13 cellular contexts compared by ENCODE assay signal in the genomic region with DNA sequence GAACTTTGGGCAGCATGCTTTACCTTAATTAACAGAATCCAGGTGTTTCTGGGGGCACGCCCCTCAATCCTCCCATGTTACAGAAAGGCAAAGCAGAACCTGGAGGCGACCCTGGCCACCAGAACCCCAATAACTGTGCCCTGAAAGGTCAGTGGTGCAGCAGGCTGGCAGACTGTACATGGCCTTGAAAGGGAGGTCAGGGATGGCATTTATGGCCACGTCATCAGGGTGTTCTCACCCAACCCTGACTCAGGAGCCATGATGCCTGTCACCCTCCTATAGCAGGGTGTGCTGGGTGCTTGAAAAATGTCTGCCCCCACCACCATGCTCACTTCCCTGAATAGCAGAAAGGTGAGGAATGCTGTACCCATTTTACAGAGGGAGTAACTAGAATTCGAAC.
DNase-seq lines count a peak whose midpoint lies in the region; TF ChIP-seq lines count a peak whose summit lies in the region.
"Had no signal": no experiment of that assay in that cellular context is flagged by ENCODE, and none has a peak within 500 bp of the region (broad histone marks: within the 10 kb centered on the region; RNA-seq: fewer than 3 reads in every experiment).

No MANE protein-coding gene starts in this region.

- no peak for TF ChIP-seq EP300 in sigmoid colon (IDR thresholded peaks at IDR 0.05)

- intact Hi-C loops in sigmoid colon (cut with DNase I) = no loop called here

- TF ChIP-seq CTCF in endodermal cell (conservative IDR thresholded peaks at IDR 0.05) (no peak), sigmoid colon (IDR thresholded peaks at IDR 0.05) (no peak)

- no peaks in the 10 kb centered on the region for H3F3A ChIP-seq in GM23248 (ENCODE audit: insufficient read depth)

- no peaks in the 10 kb centered on the region for H3K9me2 ChIP-seq in GM23248 (ENCODE audit: insufficient read depth)

- no peaks in the 10 kb centered on the region for H3K79me2 ChIP-seq in GM23248 (ENCODE audit: insufficient read depth)

- TF ChIP-seq POLR2A in sigmoid colon (IDR thresholded peaks at IDR 0.05) = no peak

- H3K27me3 ChIP-seq in GM23248 (replicated peaks; ENCODE audit: insufficient read depth) = peaks cover 4% of the 10 kb centered on the region; the same call in 1 of the 2 replicates
- peaks cover 4% of the 10 kb centered on the region for H3K27me3 ChIP-seq in endodermal cell (ENCODE audit: control insufficient read depth, insufficient read depth, low read length, poor library complexity, severe bottlenecking)
- no peaks in the 10 kb centered on the region for H3K27me3 ChIP-seq in sigmoid colon

- peaks cover 5% of the 10 kb centered on the region for H3K27me3 Mint-ChIP-seq in endodermal cell (ENCODE audit: insufficient read depth)

- H4K20me1 ChIP-seq in GM23248 (ENCODE audit: insufficient read depth) = no peaks in the 10 kb centered on the region

- H3K36me3 ChIP-seq in GM23248 (ENCODE audit: low read depth) (no peaks in the 10 kb centered on the region), endodermal cell (ENCODE audit: control insufficient read depth, insufficient read depth, low read length) (no peaks in the 10 kb centered on the region), sigmoid colon (no peaks in the 10 kb centered on the region)

- DNase-seq in GM23248 (peak; percentile 5), RKO (ENCODE audit: low spot score) (peak; percentile 11), endodermal cell (no peak), sigmoid colon (peak; percentile 46), NCI-H146 treated with DMSO at 0.1 percent for 48 hours (lab: John Stamatoyannopoulos, UW; ENCODE audit: unreplicated experiment) (no peak), globus pallidus (ENCODE audit: low spot score) (no peak)
- no peak for DNase-seq in activated effector memory CD4-positive, alpha-beta T cell treated with anti-CD3 and anti-CD28 coated beads, Interleukin-2, amount 50 U/mL, for 16 hours
- DNase-seq: CD4-positive, alpha-beta memory T cell; DMS79; GOT3; HFFc6 had no signal

- H3K4me3 ChIP-seq in GM23248 = no peak overlapping the region
- H3K4me3 ChIP-seq in endodermal cell (ENCODE audit: low read length) = no peak overlapping the region
- H3K4me3 ChIP-seq in sigmoid colon = no peak overlapping the region
- H3K4me3 ChIP-seq: GM12878 had no signal

- H3K4me2 ChIP-seq in GM23248 (ENCODE audit: unreplicated experiment) = no peak overlapping the region

- WGBS in GM23248 (ENCODE audit: low coverage in 1 of 2, low lambda C conversion rate in 2 of 2, missing lambda C conversion rate in 2 of 2), 2 experiments = 60 to 71% methylated on average over 4 of the region's 4 CpGs
- 69 to 89% methylated on average over 2 to 4 of the region's 4 CpGs for WGBS in endodermal cell (ENCODE audit: insufficient coverage in 1 of 2, insufficient read length in 1 of 2), 2 experiments
- WGBS in sigmoid colon, 2 donors = 62 to 78% methylated on average over 4 of the region's 4 CpGs

- no peak overlapping the region for H3K4me3 Mint-ChIP-seq in endodermal cell
- H3K4me3 Mint-ChIP-seq: B cell; CD4-positive, alpha-beta memory T cell; HFFc6 had no signal

- no peaks in the 10 kb centered on the region for H3K9me3 Mint-ChIP-seq in endodermal cell

- no peaks in the 10 kb centered on the region for H3K36me3 Mint-ChIP-seq in endodermal cell (ENCODE audit: low read depth)
- H3K36me3 Mint-ChIP-seq: CD4-positive, alpha-beta memory T cell had no signal

- no peak overlapping the region for H3K27ac Mint-ChIP-seq in endodermal cell
- H3K27ac Mint-ChIP-seq: B cell; CD4-positive, alpha-beta memory T cell; HFFc6 had no signal

- H3K9ac ChIP-seq in GM23248 (no peak overlapping the region), endodermal cell (ENCODE audit: extremely low read depth, low read length, poor library complexity, severe bottlenecking) (no peak overlapping the region)

- no peak overlapping the region for H2AFZ ChIP-seq in GM23248

- H3K4me1 ChIP-seq in GM23248 (ENCODE audit: insufficient read depth) = no peaks in the 10 kb centered on the region
- H3K4me1 ChIP-seq in endodermal cell (ENCODE audit: control insufficient read depth, insufficient read depth, low read length) = peaks cover 10% of the 10 kb centered on the region
- peaks cover 0 to 7% (median 0%) of the 10 kb centered on the region in 4 donors for H3K4me1 ChIP-seq in sigmoid colon

- peaks cover 4% of the 10 kb centered on the region for H3K4me1 Mint-ChIP-seq in endodermal cell
- H3K4me1 Mint-ChIP-seq: B cell; CD4-positive, alpha-beta memory T cell had no signal

- H3K27ac ChIP-seq in GM23248 = no peak overlapping the region
- peak overlapping the region; percentile 82 for H3K27ac ChIP-seq in endodermal cell (ENCODE audit: low read depth, low read length)
- no peak overlapping the region for H3K27ac ChIP-seq in sigmoid colon

- in situ Hi-C loops in GM23248 (cut with MboI) = no loop called here

- H3K9me3 ChIP-seq in GM23248 (ENCODE audit: low read depth) (no peaks in the 10 kb centered on the region), endodermal cell (ENCODE audit: control insufficient read depth, low read length) (no peaks in the 10 kb centered on the region), sigmoid colon (no peaks in the 10 kb centered on the region)

Comparison
In these comparisons a context has a peak if more than half of its experiments do, and no peak if none do; other contexts are left out.
1. DNase-seq: peak in GM23248 (single experiment), RKO (single experiment) and sigmoid colon (single experiment); none in endodermal cell (single experiment), activated effector memory CD4-positive, alpha-beta T cell treated with anti-CD3 and anti-CD28 coated beads, Interleukin-2, amount 50 U/mL, for 16 hours (single experiment), NCI-H146 treated with DMSO at 0.1 percent for 48 hours (single experiment) and globus pallidus (single experiment).